ENCODE assay signal across 8 cellular contexts in the genomic region with DNA sequence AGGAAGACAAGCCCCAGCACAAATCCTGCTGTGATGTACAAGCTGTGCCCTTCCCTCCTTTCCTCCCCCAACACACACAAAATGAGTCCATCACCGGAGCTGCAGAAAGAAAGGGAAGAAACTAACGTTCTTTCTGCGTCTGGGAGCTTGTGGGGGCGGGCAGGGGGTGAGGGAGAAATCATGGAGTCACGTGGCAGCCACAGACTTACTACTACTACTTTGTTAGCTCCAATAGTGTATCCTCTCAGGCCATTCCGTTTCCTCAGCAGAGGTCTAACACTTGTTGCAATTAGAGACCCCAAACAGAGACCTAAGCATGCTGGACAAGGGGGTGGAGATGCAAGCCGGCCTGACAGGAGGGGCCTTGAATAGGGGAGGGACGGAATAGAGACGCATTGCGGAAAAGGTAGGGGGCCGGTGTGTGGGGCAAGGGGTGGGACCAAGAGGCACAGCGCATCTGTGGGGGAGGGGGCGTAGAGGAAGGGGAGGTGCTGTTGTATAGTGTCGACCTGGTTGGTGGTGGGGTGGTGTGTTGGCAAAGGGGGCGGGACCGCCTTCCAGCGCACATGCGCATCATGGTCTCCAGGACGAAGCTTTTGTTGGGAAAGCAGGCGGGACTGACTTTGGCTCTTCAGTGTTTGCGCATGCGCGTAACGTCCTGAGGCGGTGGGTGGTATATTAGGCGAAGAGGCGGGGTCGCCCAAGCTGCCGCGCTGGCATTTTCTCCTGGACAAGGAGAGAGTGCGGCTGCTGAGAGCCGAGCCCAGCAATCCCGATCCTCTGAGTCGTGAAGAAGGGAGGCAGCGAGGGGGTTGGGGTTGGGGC. TPM values are rescaled to one million over a fixed set of nuclear protein-coding genes. Genes with fewer than 3 reads are reported as not detected.
DNase-seq lines count a peak whose midpoint lies in the region; ATAC-seq, FAIRE-seq and TF ChIP-seq lines count a peak whose summit lies in the region.

Gene MAGED1, plus strand, starts transcription at position 703 of the 825 bp plus-strand sequence. CDS start 682 bp downstream, outside the sequence.

- intact Hi-C loops in left colon (cut with DNase I, micrococcal nuclease), result no loop called here

- peak; percentile 80 for FAIRE-seq in A204.1 (lab: Jason Lieb, UNC)

- DNase-seq in NCI-H345 (lab: John Stamatoyannopoulos, UW), result peak; percentile 95
- peak; percentile 72 for DNase-seq in activated CD4-positive, alpha-beta T cell treated with anti-CD3 and anti-CD28 coated beads, Interleukin-2, amount 50 U/mL, for 1 hour
- DNase-seq in cortex of kidney (lab: John Stamatoyannopoulos, UW), result peak; percentile 3
- peak; percentile 84 to 89 for DNase-seq in left colon
- DNase-seq in stimulated activated CD4-positive, alpha-beta T cell treated with anti-CD3 and anti-CD28 coated beads, Interleukin-1b, Interleukin-23, amount 100 ng/mL, for 48 hours, result peak; percentile 86

- ATAC-seq in HG03095 (IDR thresholded peaks at IDR 0.05; ENCODE audit: unreplicated experiment), result peak; percentile 72
- peak; percentile 92 for ATAC-seq in left colon

- peak; percentile 75 for TF ChIP-seq POLR2A in GM18526 (IDR thresholded peaks at IDR 0.05; ENCODE audit: extremely low read depth, insufficient read length)

RNA-seq across cellular contexts. Expression of gene MAGED1, which starts in this region (rescaled TPM):
- total RNA-seq in left colon, result 10 to 100 TPM; 76.1 to 96.6 TPM

Comparison
In these comparisons a context has a peak if more than half of its experiments do, and no peak if none do; other contexts are left out.
1. Peak in every context shown above with its lines: DNase-seq and ATAC-seq.
2. DNase-seq: peak in every context shown above with its lines; median percentile 95 in NCI-H345; 86 in left colon; 86 in stimulated activated CD4-positive, alpha-beta T cell treated with anti-CD3 and anti-CD28 coated beads, Interleukin-1b, Interleukin-23, amount 100 ng/mL, for 48 hours; 72 in activated CD4-positive, alpha-beta T cell treated with anti-CD3 and anti-CD28 coated beads, Interleukin-2, amount 50 U/mL, for 1 hour; 3 in cortex of kidney.